17 cellular contexts compared by ENCODE assay signal in the genomic region with DNA sequence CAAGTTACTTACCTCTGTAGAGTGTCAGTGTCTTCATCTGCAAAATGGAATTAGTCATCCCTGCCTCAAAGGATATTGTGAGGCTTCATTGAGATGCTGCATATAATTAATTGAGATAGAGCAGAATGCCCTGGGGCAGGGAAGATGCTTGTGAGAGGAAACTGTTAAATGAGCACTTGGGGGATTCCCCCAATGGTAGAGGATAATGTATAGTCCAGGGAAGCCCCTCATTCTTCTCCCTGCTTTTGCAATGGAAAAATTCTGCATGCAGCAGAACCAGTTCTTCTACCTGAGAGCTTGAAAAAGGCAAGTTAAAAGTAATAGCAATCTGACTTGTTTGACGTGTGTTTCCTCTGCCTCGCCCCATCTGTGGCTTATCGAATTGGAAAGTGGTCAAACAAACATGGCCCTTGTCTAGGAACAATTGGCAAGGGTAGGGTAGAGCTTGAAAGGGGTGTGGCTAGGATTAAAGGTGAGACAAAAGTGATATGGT.
A peak's percentile ranks its signal among the peaks of the same experiment; 100 is the strongest.
DNase-seq lines count a peak whose midpoint lies in the region; ATAC-seq, FAIRE-seq and TF ChIP-seq lines count a peak whose summit lies in the region.
"Had no signal": no experiment of that assay in that cellular context is flagged by ENCODE, and none has a peak within 500 bp of the region (broad histone marks: within the 10 kb centered on the region; RNA-seq: fewer than 3 reads in every experiment).

No MANE protein-coding gene starts in this region.

- no peaks in the 10 kb centered on the region for H3K4me1 ChIP-seq in GM12878 (ENCODE audit: control insufficient read depth, insufficient read depth, low read length)
- peaks cover 10 to 32% of the 10 kb centered on the region in 2 donors for H3K4me1 ChIP-seq in lung (ENCODE audit: control insufficient read depth in 2 of 2, insufficient read depth in 2 of 2, low read length in 2 of 2)
- peaks cover 8 to 57% of the 10 kb centered on the region in 2 donors for H3K4me1 ChIP-seq in ascending aorta
- H3K4me1 ChIP-seq in tibial artery, result peaks cover 0 to 96% (median 53%) of the 10 kb centered on the region in 4 donors

- TF ChIP-seq POLR2A in GM12878 (IDR thresholded peaks at IDR 0.05; ENCODE audit: low read depth, low read length), result no peak

- no peaks in the 10 kb centered on the region for H4K20me1 ChIP-seq in GM12878 (ENCODE audit: control insufficient read depth, insufficient read depth)

- no peak for TF ChIP-seq CTCF in GM12878 (IDR thresholded peaks at IDR 0.05 in 2 of 3, conservative IDR thresholded peaks at IDR 0.05 in 1 of 3; ENCODE audit: control insufficient read depth in 2 of 3, extremely low read depth in 1 of 3, insufficient read depth in 1 of 3, low read depth in 3 of 3, low read length in 3 of 3)
- TF ChIP-seq CTCF in lung (IDR thresholded peaks at IDR 0.05; ENCODE audit: control extremely low read depth, extremely low read depth), result no peak
- TF ChIP-seq CTCF in ascending aorta (IDR thresholded peaks at IDR 0.05), result no peak
- TF ChIP-seq CTCF in tibial artery (IDR thresholded peaks at IDR 0.05), result no peak

- in situ Hi-C loops in GM12878 (cut with MboI), result no loop called here

- TF ChIP-seq RAD21 in GM12878 (IDR thresholded peaks at IDR 0.05; ENCODE audit: insufficient read depth, low read depth, low read length), result no peak

- WGBS in GM12878 (ENCODE audit: insufficient coverage, insufficient replicate concordance, low lambda C conversion rate, missing lambda C conversion rate), result 51% methylated on average over 3 of the region's 3 CpGs
- WGBS in lung, 2 donors, result 55 to 85% methylated on average over 3 of the region's 3 CpGs

- TF ChIP-seq EP300 in GM12878 (IDR thresholded peaks at IDR 0.05; ENCODE audit: borderline replicate concordance in 1 of 2, control insufficient read depth in 1 of 2, low read depth in 2 of 2, low read length in 2 of 2), result no peak

- intact Hi-C loops in GM12878 (cut with micrococcal nuclease; ENCODE audit: unreplicated experiment) (no loop called here), ascending aorta (cut with DNase I) (no loop called here), tibial artery (cut with DNase I; ENCODE audit: low total_unique reads) (no loop called here)

- peaks cover 23% of the 10 kb centered on the region for H3K27me3 Mint-ChIP-seq in stimulated activated naive CD8-positive, alpha-beta T cell treated with anti-CD3 and anti-CD28 coated beads, Interleukin-15, amount 100 ng/mL, for 72 hours
- H3K27me3 Mint-ChIP-seq: activated CD8-positive, alpha-beta T cell treated with anti-CD3 and anti-CD28 coated beads for 36 hours had no signal

- H3K36me3 ChIP-seq in GM12878 (ENCODE audit: control insufficient read depth in 2 of 2, insufficient read depth in 2 of 2, low read length in 1 of 2) (no peaks in the 10 kb centered on the region), lung (ENCODE audit: control insufficient read depth in 2 of 2, insufficient read depth in 2 of 2, low read length in 2 of 2) (no peaks in the 10 kb centered on the region), ascending aorta (peaks cover 0 to 5% of the 10 kb centered on the region in 2 donors), tibial artery (peaks cover 0 to 5% (median 4%) of the 10 kb centered on the region in 3 donors)
- H3K36me3 ChIP-seq: neutrophil, sigmoid colon, vagina had no signal

- H3K9me3 ChIP-seq in GM12878 (replicated peaks; ENCODE audit: control insufficient read depth, insufficient read depth, low read length) (no peaks in the 10 kb centered on the region), lung (ENCODE audit: control insufficient read depth in 2 of 2, insufficient read depth in 1 of 2, low read length in 1 of 2) (no peaks in the 10 kb centered on the region), ascending aorta (no peaks in the 10 kb centered on the region), tibial artery (no peaks in the 10 kb centered on the region)
- H3K9me3 ChIP-seq: neutrophil, sigmoid colon, vagina had no signal

- H3K79me2 ChIP-seq in GM12878 (ENCODE audit: control insufficient read depth, insufficient read depth, low read length), result no peaks in the 10 kb centered on the region

- H3K4me1 Mint-ChIP-seq in stimulated activated naive CD8-positive, alpha-beta T cell treated with anti-CD3 and anti-CD28 coated beads, Interleukin-15, amount 100 ng/mL, for 72 hours, result no peaks in the 10 kb centered on the region

- RAD21 ChIA-PET in GM12878 (lab: Charles Lee; ENCODE audit: unreplicated experiment), result no interaction called here

- no peak overlapping the region for H3K27ac Mint-ChIP-seq in stimulated activated naive CD8-positive, alpha-beta T cell treated with anti-CD3 and anti-CD28 coated beads, Interleukin-15, amount 100 ng/mL, for 72 hours
- H3K27ac Mint-ChIP-seq: activated CD8-positive, alpha-beta T cell treated with anti-CD3 and anti-CD28 coated beads for 36 hours had no signal

- POLR2A ChIA-PET in GM12878 (lab: Charles Lee), result no interaction called here

- H2AFZ ChIP-seq in GM12878 (ENCODE audit: control insufficient read depth, low read depth, low read length), result no peak overlapping the region

- DNase-seq in stimulated activated naive CD8-positive, alpha-beta T cell treated with anti-CD3 and anti-CD28 coated beads, Interleukin-15, amount 100 ng/mL, for 72 hours, result no peak
- no peak for DNase-seq in stimulated activated naive CD8-positive, alpha-beta T cell treated with anti-CD3 and anti-CD28 coated beads, Interleukin-15, Interleukin-2, amounts not matched to agents 100 U/mL and 50 U/mL, for 24 hours
- DNase-seq in GM12878 (ENCODE audit: low read depth, low spot score), result no peak
- DNase-seq in lung (ENCODE audit: low spot score), result peak; percentile 33
- no peak for DNase-seq in ascending aorta (ENCODE audit: low spot score in 2 of 2)
- no peak for DNase-seq in tibial artery
- DNase-seq: activated CD8-positive, alpha-beta T cell treated with anti-CD3 and anti-CD28 coated beads for 36 hours; Karpas-422; NCI-H1417 treated with DMSO at 0.1 percent for 48 hours; NCI-H526 treated with DMSO at 0.1 percent for 48 hours; sigmoid colon; stimulated activated CD4-positive, alpha-beta T cell treated with anti-CD3 and anti-CD28 coated beads, Interleukin-4, amount 100 ng/mL, for 4 hours had no signal

- CTCF ChIA-PET in GM12878 (lab: Yijun Ruan, JAX), result interaction anchor here (0.9 kb wide), 1 partner anchor 12 kb away, joined by 3 read pairs; no protein-coding TSS in a partner anchor

- no peaks in the 10 kb centered on the region for H3K9me3 Mint-ChIP-seq in stimulated activated naive CD8-positive, alpha-beta T cell treated with anti-CD3 and anti-CD28 coated beads, Interleukin-15, amount 100 ng/mL, for 72 hours
- H3K9me3 Mint-ChIP-seq: activated CD8-positive, alpha-beta T cell treated with anti-CD3 and anti-CD28 coated beads for 36 hours had no signal

- H3K27me3 ChIP-seq in GM12878 (replicated peaks in 1 of 2; ENCODE audit: control insufficient read depth in 2 of 2, insufficient read depth in 2 of 2, low read length in 1 of 2) (no peaks in the 10 kb centered on the region), lung (ENCODE audit: control insufficient read depth, insufficient read depth) (no peaks in the 10 kb centered on the region), ascending aorta (no peaks in the 10 kb centered on the region), tibial artery (no peaks in the 10 kb centered on the region)
- H3K27me3 ChIP-seq: sigmoid colon, vagina had no signal

- no TSS peak for BruUV-seq in GM12878 (replicated peaks; lab: Mats Ljungman, UMichigan)

- FAIRE-seq in GM12878 (lab: Jason Lieb, UNC), result no peak
- FAIRE-seq: RCC 7860 had no signal

- SMC1A ChIA-PET in GM12878 (lab: Charles Lee; ENCODE audit: uncharacterized antibody, unreplicated experiment), result no interaction called here

- H3K4me3 ChIP-seq in GM12878, result no peak overlapping the region
- H3K4me3 ChIP-seq in lung, result no peak overlapping the region
- H3K4me3 ChIP-seq in ascending aorta, result no peak overlapping the region
- no peak overlapping the region for H3K4me3 ChIP-seq in tibial artery
- H3K4me3 ChIP-seq: sigmoid colon, vagina had no signal

- no peak overlapping the region for H3K4me3 Mint-ChIP-seq in stimulated activated naive CD8-positive, alpha-beta T cell treated with anti-CD3 and anti-CD28 coated beads, Interleukin-15, amount 100 ng/mL, for 72 hours
- H3K4me3 Mint-ChIP-seq: activated CD8-positive, alpha-beta T cell treated with anti-CD3 and anti-CD28 coated beads for 36 hours had no signal

- no peak overlapping the region for H3K27ac ChIP-seq in GM12878 (ENCODE audit: control insufficient read depth, insufficient read depth)
- H3K27ac ChIP-seq in lung (ENCODE audit: low read depth in 1 of 2, low read length in 1 of 2), result peak overlapping the region in 1 of 2 donors; percentile 49
- H3K27ac ChIP-seq in ascending aorta, result no peak overlapping the region
- no peak overlapping the region for H3K27ac ChIP-seq in tibial artery
- H3K27ac ChIP-seq: neutrophil, vagina had no signal

- peak; percentile 37 for ATAC-seq in stimulated activated naive CD8-positive, alpha-beta T cell treated with anti-CD3 and anti-CD28 coated beads, Interleukin-15, amount 100 ng/mL, for 72 hours
- ATAC-seq in stimulated activated naive CD8-positive, alpha-beta T cell treated with anti-CD3 and anti-CD28 coated beads, Interleukin-15, Interleukin-2, amounts not matched to agents 100 U/mL and 50 U/mL, for 24 hours, result no peak
- ATAC-seq in GM12878 (peak; percentile 56), lung (ENCODE audit: insufficient read depth, low FRiP score) (no peak), HG03521 (IDR thresholded peaks at IDR 0.05; ENCODE audit: unreplicated experiment) (no peak), HG03039 (IDR thresholded peaks at IDR 0.05; ENCODE audit: unreplicated experiment) (no peak)
- ATAC-seq: activated CD8-positive, alpha-beta T cell treated with anti-CD3 and anti-CD28 coated beads for 36 hours had no signal

- no peak overlapping the region for H3K4me2 ChIP-seq in GM12878 (ENCODE audit: control insufficient read depth, insufficient read depth)

- H3K9ac ChIP-seq in GM12878 (ENCODE audit: control insufficient read depth, insufficient read depth, low read length), result no peak overlapping the region

TF ChIP-seq in GM12878, 131 proteins besides CTCF, POLR2A, EP300 and RAD21 (continues in another document):
- TF ChIP-seq RCOR1 (conservative IDR thresholded peaks at IDR 0.05; ENCODE audit: low read depth, low read length), result no peak
- TF ChIP-seq, protein P1, sequence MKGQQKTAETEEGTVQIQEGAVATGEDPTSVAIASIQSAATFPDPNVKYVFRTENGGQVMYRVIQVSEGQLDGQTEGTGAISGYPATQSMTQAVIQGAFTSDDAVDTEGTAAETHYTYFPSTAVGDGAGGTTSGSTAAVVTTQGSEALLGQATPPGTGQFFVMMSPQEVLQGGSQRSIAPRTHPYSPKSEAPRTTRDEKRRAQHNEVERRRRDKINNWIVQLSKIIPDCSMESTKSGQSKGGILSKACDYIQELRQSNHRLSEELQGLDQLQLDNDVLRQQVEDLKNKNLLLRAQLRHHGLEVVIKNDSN (IDR thresholded peaks at IDR 0.05; ENCODE audit: borderline replicate concordance, extremely low read length, insufficient read depth, low read depth, low read length), result no peak
- no peak for TF ChIP-seq RFX5 (IDR thresholded peaks at IDR 0.05; ENCODE audit: low read depth, low read length)
- no peak for TF ChIP-seq SREBF1 (IDR thresholded peaks at IDR 0.05; ENCODE audit: low read length)
- TF ChIP-seq LARP7 (IDR thresholded peaks at IDR 0.05), result no peak
- TF ChIP-seq ZNF24 (IDR thresholded peaks at IDR 0.05), result no peak

Comparison
In these comparisons a context has a peak if more than half of its experiments do, and no peak if none do; other contexts are left out.
1. ATAC-seq: peak in stimulated activated naive CD8-positive, alpha-beta T cell treated with anti-CD3 and anti-CD28 coated beads, Interleukin-15, amount 100 ng/mL, for 72 hours (single experiment) and GM12878 (single experiment); none in stimulated activated naive CD8-positive, alpha-beta T cell treated with anti-CD3 and anti-CD28 coated beads, Interleukin-15, Interleukin-2, amounts not matched to agents 100 U/mL and 50 U/mL, for 24 hours (single experiment), lung (single experiment), HG03521 (single experiment) and HG03039 (single experiment).